8 cellular contexts compared by ENCODE assay signal in the genomic region with DNA sequence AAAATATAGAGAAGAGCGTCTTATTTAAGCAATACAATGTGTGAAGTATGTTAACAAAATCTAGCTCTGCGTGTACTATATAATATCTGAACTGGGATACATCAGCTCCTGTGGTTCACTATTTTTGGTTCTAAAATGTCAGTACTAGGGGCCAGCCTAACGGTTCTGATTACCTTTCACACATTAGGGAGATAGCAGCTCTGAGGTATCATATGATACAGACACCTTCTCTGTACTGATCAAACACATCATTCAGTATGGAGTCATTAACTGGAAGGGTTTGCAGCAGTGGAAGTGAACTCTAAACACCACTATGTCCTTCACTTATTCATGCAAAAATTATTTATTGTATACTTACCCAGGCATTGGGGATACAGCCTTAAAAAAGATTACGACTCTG. TPM values are rescaled to one million over a fixed set of nuclear protein-coding genes. Genes with fewer than 3 reads are reported as not detected.
DNase-seq lines count a peak whose midpoint lies in the region; ATAC-seq and TF ChIP-seq lines count a peak whose summit lies in the region.

No MANE protein-coding gene starts in this region.

- ATAC-seq in activated CD4-positive, alpha-beta T cell treated with anti-CD3 and anti-CD28 coated beads for 36 hours, result no peak
- ATAC-seq in GM21576 (IDR thresholded peaks at IDR 0.05; ENCODE audit: unreplicated experiment) (no peak), HG03095 (IDR thresholded peaks at IDR 0.05; ENCODE audit: unreplicated experiment) (no peak), mucosa of descending colon (no peak)

- peaks cover 14% of the 10 kb centered on the region for H3K36me3 Mint-ChIP-seq in activated CD4-positive, alpha-beta T cell treated with anti-CD3 and anti-CD28 coated beads for 36 hours (ENCODE audit: low read depth)
- peaks cover 0 to 4% (median 0%) of the 10 kb centered on the region in 3 donors for H3K36me3 Mint-ChIP-seq in immature natural killer cell

- H3K27me3 Mint-ChIP-seq in activated CD4-positive, alpha-beta T cell treated with anti-CD3 and anti-CD28 coated beads for 36 hours, result no peaks in the 10 kb centered on the region
- H3K27me3 Mint-ChIP-seq in immature natural killer cell (ENCODE audit: low read depth in 3 of 3), result peaks cover 11 to 31% (median 20%) of the 10 kb centered on the region in 3 donors

- no peaks in the 10 kb centered on the region for H3K9me3 Mint-ChIP-seq in activated CD4-positive, alpha-beta T cell treated with anti-CD3 and anti-CD28 coated beads for 36 hours (ENCODE audit: low read depth)
- no peaks in the 10 kb centered on the region for H3K9me3 Mint-ChIP-seq in immature natural killer cell

- POLR2A ChIA-PET in activated CD4-positive, alpha-beta T cell treated with anti-CD3 and anti-CD28 coated beads for 36 hours (lab: Charles Lee), result interaction anchor here (1.0 kb wide), 1 partner anchor 37 kb away, joined by 4 read pairs; no protein-coding TSS in a partner anchor

- TF ChIP-seq POLR2A in testis (IDR thresholded peaks at IDR 0.05), result no peak

- no peaks in the 10 kb centered on the region for H3K36me3 ChIP-seq in testis (ENCODE audit: low read depth, missing control alignments)
- no peaks in the 10 kb centered on the region for H3K36me3 ChIP-seq in mucosa of descending colon (ENCODE audit: low read depth)

- H3K4me1 ChIP-seq in testis (peaks cover 16% of the 10 kb centered on the region), mucosa of descending colon (ENCODE audit: low read depth) (peaks cover 19% of the 10 kb centered on the region)

- CTCF ChIA-PET in activated CD4-positive, alpha-beta T cell treated with anti-CD3 and anti-CD28 coated beads for 36 hours (lab: Charles Lee), result interaction anchor here (0.5 to 1.8 kb wide), 9 partner anchors 11 to 230 kb away, joined by 3 to 8 read pairs (median 4); no protein-coding TSS in a partner anchor

- peaks cover 63% of the 10 kb centered on the region for H3K4me1 Mint-ChIP-seq in activated CD4-positive, alpha-beta T cell treated with anti-CD3 and anti-CD28 coated beads for 36 hours
- peaks cover 62 to 79% of the 10 kb centered on the region in 2 donors for H3K4me1 Mint-ChIP-seq in immature natural killer cell

- TF ChIP-seq CTCF in WI38 (IDR thresholded peaks at IDR 0.05; ENCODE audit: low read depth, low read length) (no peak), testis (IDR thresholded peaks at IDR 0.05) (no peak), mucosa of descending colon (IDR thresholded peaks at IDR 0.05) (no peak)

- intact Hi-C loops in activated CD4-positive, alpha-beta T cell treated with anti-CD3 and anti-CD28 coated beads for 36 hours (cut with DNase I, micrococcal nuclease), result loop anchor here (1.0 to 2.0 kb wide), 6 partner anchors 125 to 1996 kb away; a partner anchor contains a TSS
- intact Hi-C loops in testis (cut with DNase I; ENCODE audit: low total_unique reads) (no loop called here), mucosa of descending colon (cut with DNase I, micrococcal nuclease) (no loop called here)

- H3K9me3 ChIP-seq in testis, result no peaks in the 10 kb centered on the region
- no peaks in the 10 kb centered on the region for H3K9me3 ChIP-seq in mucosa of descending colon

- H3K27ac Mint-ChIP-seq in activated CD4-positive, alpha-beta T cell treated with anti-CD3 and anti-CD28 coated beads for 36 hours, result peak overlapping the region; percentile 98
- peak overlapping the region; percentile 94 to 99 (median 98) for H3K27ac Mint-ChIP-seq in immature natural killer cell

- peak overlapping the region; percentile 96 for H3K4me3 Mint-ChIP-seq in activated CD4-positive, alpha-beta T cell treated with anti-CD3 and anti-CD28 coated beads for 36 hours
- H3K4me3 Mint-ChIP-seq in immature natural killer cell, result peak overlapping the region; percentile 89 to 97 (median 91)

- WGBS in testis, 2 donors, result 51% methylated on average over 4 of the region's 4 CpGs

- DNase-seq in activated CD4-positive, alpha-beta T cell treated with anti-CD3 and anti-CD28 coated beads for 36 hours, result no peak
- no peak for DNase-seq in activated CD4-positive, alpha-beta T cell treated with anti-CD3 and anti-CD28 coated beads, Interleukin-2, amount 50 U/mL, for 48 hours
- DNase-seq in immature natural killer cell, result no peak
- no peak for DNase-seq in testis
- DNase-seq in mucosa of descending colon, result no peak

- no peaks in the 10 kb centered on the region for H3K27me3 ChIP-seq in testis

- peak overlapping the region; percentile 88 for H3K4me3 ChIP-seq in WI38 (ENCODE audit: low read depth, low read length)
- peak overlapping the region in 1 of 2 donors; percentile 96 for H3K4me3 ChIP-seq in testis
- H3K4me3 ChIP-seq in mucosa of descending colon, result no peak overlapping the region

- H3K27ac ChIP-seq in testis, result peak overlapping the region; percentile 87 to 94

RNA-seq across cellular contexts. Expression of a gene that starts 2.1 kb away (rescaled TPM):
- total RNA-seq in activated CD4-positive, alpha-beta T cell treated with anti-CD3 and anti-CD28 coated beads for 36 hours, result 10 to 100 TPM; 45.8 to 46.7 TPM
- polyA plus RNA-seq in immature natural killer cell, result 10 to 100 TPM; 33.2 to 80.4 (median 39.9) TPM
- 10 to 100 TPM; 28.0 to 33.1 TPM for total RNA-seq in testis
- polyA plus RNA-seq in testis (ENCODE audit: insufficient read depth, low read depth, low replicate concordance), result 10.9 TPM
- total RNA-seq in mucosa of descending colon, result 10 to 100 TPM; 32.3 to 54.7 (median 38.2) TPM

RNA-seq across cellular contexts. Expression of a gene that starts 57.5 kb away (rescaled TPM):
- 10 to 100 TPM; 57.3 to 60.7 TPM for total RNA-seq in activated CD4-positive, alpha-beta T cell treated with anti-CD3 and anti-CD28 coated beads for 36 hours
- polyA plus RNA-seq in immature natural killer cell (100 to 1,000 TPM in 1 of 3 donors, 1 to 10 TPM in 2; 3.9 to 129 (median 8.1) TPM), testis (ENCODE audit: insufficient read depth, low read depth, low replicate concordance) (5.6 TPM)
- total RNA-seq in testis (1 to 10 TPM; 4.0 to 4.4 TPM), mucosa of descending colon (10 to 100 TPM; 16.1 to 44.8 (median 19.5) TPM)

Comparison
In these comparisons a context has a peak if more than half of its experiments do, and no peak if none do; other contexts are left out.
1. intact Hi-C loops: an anchor here in activated CD4-positive, alpha-beta T cell treated with anti-CD3 and anti-CD28 coated beads for 36 hours (1.0 to 2.0 kb wide); none called in testis and mucosa of descending colon.